ENCODE assay signal across 16 cellular contexts in genomic region chr6:134619077-134619476, GRCh38.
DNase-seq lines count a peak whose midpoint lies in the region; ATAC-seq and TF ChIP-seq lines count a peak whose summit lies in the region.
"Had no signal": no experiment of that assay in that cellular context is flagged by ENCODE, and none has a peak within 500 bp of the region (broad histone marks: within the 10 kb centered on the region; RNA-seq: fewer than 3 reads in every experiment).

No MANE protein-coding gene starts in this region.

- H3K9me3 Mint-ChIP-seq in neural crest cell, result peaks cover 6% of the 10 kb centered on the region
- H3K9me3 Mint-ChIP-seq: activated T-cell treated with anti-CD3 and anti-CD28 coated beads, Interleukin-2, amount 50 U/mL, for 24 hours; dendritic cell treated with granulocyte-macrophage colony-stimulating factor and Interleukin-4, amounts not matched to agents 40 ng/mL and 50 ng/mL, for 4 days; natural killer cell treated with Interleukin-12 subunit alpha and Interleukin-12 subunit beta and Interleukin-15 and Interleukin-18, amount 100 ng/mL, for 72 hours had no signal

- H3K4me3 Mint-ChIP-seq in neural crest cell, result no peak overlapping the region
- H3K4me3 Mint-ChIP-seq: activated T-cell treated with anti-CD3 and anti-CD28 coated beads, Interleukin-2, amount 50 U/mL, for 24 hours; dendritic cell treated with granulocyte-macrophage colony-stimulating factor and Interleukin-4, amounts not matched to agents 40 ng/mL and 50 ng/mL, for 4 days; natural killer cell treated with Interleukin-12 subunit alpha and Interleukin-12 subunit beta and Interleukin-15 and Interleukin-18, amount 100 ng/mL, for 72 hours had no signal

- ATAC-seq in GM19043 (IDR thresholded peaks at IDR 0.05; ENCODE audit: low read depth, unreplicated experiment) (peak; percentile 78), HG02870 (IDR thresholded peaks at IDR 0.05; ENCODE audit: unreplicated experiment) (peak; percentile 72), sciatic nerve (no peak)
- ATAC-seq: Panc1 had no signal

- TF ChIP-seq CTCF in neural crest cell (conservative IDR thresholded peaks at IDR 0.05), result no peak

- intact Hi-C loops in sciatic nerve (cut with DNase I), result no loop called here

- peaks cover 4% of the 10 kb centered on the region for H3K27me3 Mint-ChIP-seq in neural crest cell (ENCODE audit: low read depth)
- H3K27me3 Mint-ChIP-seq: activated T-cell treated with anti-CD3 and anti-CD28 coated beads, Interleukin-2, amount 50 U/mL, for 24 hours had no signal

- H3K27ac Mint-ChIP-seq in neural crest cell (ENCODE audit: unreplicated experiment), result peak overlapping the region; percentile 9
- H3K27ac Mint-ChIP-seq: activated T-cell treated with anti-CD3 and anti-CD28 coated beads, Interleukin-2, amount 50 U/mL, for 24 hours; dendritic cell treated with granulocyte-macrophage colony-stimulating factor and Interleukin-4, amounts not matched to agents 40 ng/mL and 50 ng/mL, for 4 days; natural killer cell treated with Interleukin-12 subunit alpha and Interleukin-12 subunit beta and Interleukin-15 and Interleukin-18, amount 100 ng/mL, for 72 hours had no signal

- H3K36me3 Mint-ChIP-seq in neural crest cell (ENCODE audit: low read depth), result no peaks in the 10 kb centered on the region
- H3K36me3 Mint-ChIP-seq: natural killer cell treated with Interleukin-12 subunit alpha and Interleukin-12 subunit beta and Interleukin-15 and Interleukin-18, amount 100 ng/mL, for 72 hours had no signal

- H3K4me1 Mint-ChIP-seq in neural crest cell, result peaks cover 13% of the 10 kb centered on the region

- peak; percentile 44 for DNase-seq in NOMO-1 treated with DMSO at 0.1 percent for 48 hours (lab: John Stamatoyannopoulos, UW; ENCODE audit: unreplicated experiment)
- no peak for DNase-seq in neural crest cell (ENCODE audit: low read depth, low spot score)
- no peak for DNase-seq in activated effector memory CD4-positive, alpha-beta T cell treated with Interleukin-2 at 50 U/mL for 16 hours
- no peak for DNase-seq in sciatic nerve (ENCODE audit: low spot score)
- no peak for DNase-seq in 8988T
- DNase-seq: activated T-cell treated with anti-CD3 and anti-CD28 coated beads, Interleukin-2, amount 50 U/mL, for 24 hours; DMS79; esophagus squamous epithelium; left ventricle myocardium inferior; NCI-H2171; stimulated activated CD4-positive, alpha-beta T cell treated with anti-CD3 and anti-CD28 coated beads, Interleukin-2, amount 100 ng/mL, for 48 hours had no signal
